Comparison of ENCODE assay signal across 1 cellular context in genomic region chr1:43282220-43283195, GRCh38.
TF ChIP-seq lines count a peak whose summit lies in the region.

No MANE protein-coding gene starts in this region.

TF ChIP-seq in HepG2, 621 proteins besides CTCF, POLR2A, EP300 and RAD21 (continued from another document and continues in another):
- TF ChIP-seq THAP7 (CRISPR knock-in tag; IDR thresholded peaks at IDR 0.05) (no peak), ESRRA (CRISPR knock-in tag; IDR thresholded peaks at IDR 0.05; ENCODE audit: low read depth) (no peak), JARID2 (CRISPR knock-in tag; IDR thresholded peaks at IDR 0.05; ENCODE audit: insufficient replicate concordance) (no peak), ZNF773 (CRISPR knock-in tag; IDR thresholded peaks at IDR 0.05; ENCODE audit: borderline replicate concordance) (no peak), ZSCAN9 (CRISPR knock-in tag; IDR thresholded peaks at IDR 0.05; ENCODE audit: borderline replicate concordance) (no peak), IRF1 (CRISPR knock-in tag; IDR thresholded peaks at IDR 0.05; ENCODE audit: low read depth) (no peak), ZBTB4 (CRISPR knock-in tag; IDR thresholded peaks at IDR 0.05; ENCODE audit: borderline replicate concordance) (no peak), ZNF619 (CRISPR knock-in tag; IDR thresholded peaks at IDR 0.05) (no peak), ZBTB39 (CRISPR knock-in tag; IDR thresholded peaks at IDR 0.05) (no peak), ZHX1 (CRISPR knock-in tag; IDR thresholded peaks at IDR 0.05; ENCODE audit: low read depth) (peak; percentile 62; the same call in 1 of the 2 replicates), ZNF280B (CRISPR knock-in tag; IDR thresholded peaks at IDR 0.05; ENCODE audit: borderline replicate concordance) (no peak), THAP11 (CRISPR knock-in tag; IDR thresholded peaks at IDR 0.05) (peak; percentile 63), MIXL1 (CRISPR knock-in tag; IDR thresholded peaks at IDR 0.05) (0 out of 2 replicates have a peak, but pooled peaks have one; percentile 54), ETS1 (CRISPR knock-in tag; IDR thresholded peaks at IDR 0.05) (no peak), GPN1 (CRISPR knock-in tag; IDR thresholded peaks at IDR 0.05; ENCODE audit: borderline replicate concordance) (no peak), XRCC5 (optimal IDR thresholded peaks at IDR 0.05; ENCODE audit: low read length) (peak; percentile 26), MXD4 (CRISPR knock-in tag; IDR thresholded peaks at IDR 0.05) (no peak), ZNF333 (CRISPR knock-in tag; IDR thresholded peaks at IDR 0.05; ENCODE audit: borderline replicate concordance) (no peak), TFAP4 (IDR thresholded peaks at IDR 0.05; ENCODE audit: borderline replicate concordance, low read depth) (peak; percentile 56; the same call in 1 of the 2 replicates), DR1 (CRISPR knock-in tag; IDR thresholded peaks at IDR 0.05) (no peak), NCOA2 (CRISPR knock-in tag; IDR thresholded peaks at IDR 0.05) (peak; percentile 71; the same call in 1 of the 2 replicates), ZNF850 (CRISPR knock-in tag; conservative IDR thresholded peaks at IDR 0.05) (no peak), ZNF790 (CRISPR knock-in tag; IDR thresholded peaks at IDR 0.05; ENCODE audit: borderline replicate concordance) (no peak), KDM4B (CRISPR knock-in tag; IDR thresholded peaks at IDR 0.05) (0 out of 2 replicates have a peak, but pooled peaks have one; percentile 46), CCDC6 (CRISPR knock-in tag; IDR thresholded peaks at IDR 0.05) (peak; percentile 60; the same call in 1 of the 2 replicates), GMEB1 (CRISPR knock-in tag; IDR thresholded peaks at IDR 0.05; ENCODE audit: borderline replicate concordance) (no peak), ZGPAT (CRISPR knock-in tag; IDR thresholded peaks at IDR 0.05) (peak; percentile 57; the same call in 1 of the 2 replicates), ZNF350 (CRISPR knock-in tag; IDR thresholded peaks at IDR 0.05; ENCODE audit: borderline replicate concordance, low read depth) (peak; percentile 52; the same call in 1 of the 2 replicates), IKZF4 (CRISPR knock-in tag; IDR thresholded peaks at IDR 0.05; ENCODE audit: borderline replicate concordance, low read depth, not compliant biosample characterization) (no peak), LCORL (IDR thresholded peaks at IDR 0.05) (no peak), LCORL (CRISPR knock-in tag; IDR thresholded peaks at IDR 0.05) (peak; percentile 84), ZNF224 (CRISPR knock-in tag; IDR thresholded peaks at IDR 0.05) (no peak), SP2 (CRISPR knock-in tag; IDR thresholded peaks at IDR 0.05) (no peak), ATF7-NPFF (CRISPR knock-in tag; IDR thresholded peaks at IDR 0.05; ENCODE audit: low read depth) (no peak), CC2D1A (CRISPR knock-in tag; IDR thresholded peaks at IDR 0.05) (no peak), NAIF1 (CRISPR knock-in tag; IDR thresholded peaks at IDR 0.05; ENCODE audit: borderline replicate concordance) (no peak), RORA (CRISPR knock-in tag; IDR thresholded peaks at IDR 0.05) (no peak), HOXA7 (CRISPR knock-in tag; IDR thresholded peaks at IDR 0.05) (no peak), RCOR2 (CRISPR knock-in tag; IDR thresholded peaks at IDR 0.05) (peak; percentile 61; the same call in 1 of the 2 replicates), CERS6 (CRISPR knock-in tag; IDR thresholded peaks at IDR 0.05) (no peak)
